In genomic region chr16:75482434-75483205, GRCh38 we compare ENCODE assay signal across 32 cellular contexts. TPM values are rescaled to one million over a fixed set of nuclear protein-coding genes. Genes with fewer than 3 reads are reported as not detected.
DNase-seq lines count a peak whose midpoint lies in the region; ATAC-seq and TF ChIP-seq lines count a peak whose summit lies in the region.
"Had no signal": no experiment of that assay in that cellular context is flagged by ENCODE, and none has a peak within 500 bp of the region (broad histone marks: within the 10 kb centered on the region; RNA-seq: fewer than 3 reads in every experiment).

No MANE protein-coding gene starts in this region.

- H4K20me1 ChIP-seq in PC-3 (ENCODE audit: low read length) = no peaks in the 10 kb centered on the region

- H3K36me3 ChIP-seq in PC-3 (ENCODE audit: low read depth, low read length) = no peaks in the 10 kb centered on the region
- H3K36me3 ChIP-seq: gastroesophageal sphincter, neural progenitor cell, suprapubic skin, uterus had no signal

- POLR2A ChIA-PET in PC-3 (lab: Charles Lee; ENCODE audit: unreplicated experiment) = interaction anchor here (0.6 kb wide), 1 partner anchor 165 kb away, joined by 3 read pairs; the partner anchor contains the start of gene TERF2IP

- peaks cover 39% of the 10 kb centered on the region for H3K4me1 ChIP-seq in PC-3 (ENCODE audit: insufficient read depth, low read length)
- H3K4me1 ChIP-seq: gastroesophageal sphincter, neural progenitor cell, uterus had no signal

- H3K9me3 ChIP-seq in PC-3 (ENCODE audit: low read length) = no peaks in the 10 kb centered on the region
- H3K9me3 ChIP-seq: gastroesophageal sphincter, suprapubic skin, uterus had no signal

- no peaks in the 10 kb centered on the region for H3K27me3 ChIP-seq in PC-3 (ENCODE audit: low read length)
- H3K27me3 ChIP-seq: gastroesophageal sphincter, hepatocyte, neural progenitor cell, suprapubic skin, uterus had no signal

- no peak overlapping the region for H3K4me3 Mint-ChIP-seq in Calu3 (ENCODE audit: low read depth, unreplicated experiment)
- H3K4me3 Mint-ChIP-seq in neural crest cell = no peak overlapping the region
- H3K4me3 Mint-ChIP-seq: activated CD4-positive, alpha-beta T cell treated with anti-CD3 and anti-CD28 coated beads, Interleukin-2, amount 10 ng/mL, durations not matched to agents 24 days and 14 days; activated naive CD8-positive, alpha-beta T cell treated with anti-CD3 and anti-CD28 coated beads, Interleukin-2, amount 50 U/mL, for 24 hours; activated T-cell treated with anti-CD3 and anti-CD28 coated beads, Interleukin-2, amount 50 U/mL, for 4 hours; CD4-positive, alpha-beta memory T cell; central memory CD8-positive, alpha-beta T cell; dendritic cell treated with granulocyte-macrophage colony-stimulating factor and Interleukin-4, amounts not matched to agents 40 ng/mL and 50 ng/mL, for 4 days; endodermal cell; H9; immature natural killer cell; memory B cell; neural progenitor cell; stimulated activated effector memory CD8-positive, alpha-beta T cell treated with anti-CD3 and anti-CD28 coated beads, Interleukin-12 subunit alpha, Interleukin-12 subunit beta, amount 100 ng/mL, for 72 hours had no signal

- peak overlapping the region; percentile 45 for H3K27ac ChIP-seq in PC-3 (ENCODE audit: low read length)
- H3K27ac ChIP-seq: gastroesophageal sphincter, hepatocyte, neural progenitor cell, suprapubic skin, uterus had no signal

- no peak overlapping the region for H3K4me3 ChIP-seq in PC-3 (ENCODE audit: low read length)
- H3K4me3 ChIP-seq: gastroesophageal sphincter, hepatocyte, neural progenitor cell, suprapubic skin, uterus had no signal

- H3K4me1 Mint-ChIP-seq in Calu3 (ENCODE audit: low read depth, unreplicated experiment) (peaks cover 51% of the 10 kb centered on the region), neural crest cell (no peaks in the 10 kb centered on the region)
- H3K4me1 Mint-ChIP-seq: activated CD4-positive, alpha-beta T cell treated with anti-CD3 and anti-CD28 coated beads, Interleukin-2, amount 10 ng/mL, durations not matched to agents 24 days and 14 days; activated naive CD8-positive, alpha-beta T cell treated with anti-CD3 and anti-CD28 coated beads, Interleukin-2, amount 50 U/mL, for 24 hours; CD4-positive, alpha-beta memory T cell; central memory CD8-positive, alpha-beta T cell; endodermal cell had no signal

- no peaks in the 10 kb centered on the region for H3K9me2 ChIP-seq in PC-3 (replicated peaks; ENCODE audit: low read length)

- no peaks in the 10 kb centered on the region for H3K79me2 ChIP-seq in PC-3 (ENCODE audit: low read length)
- H3K79me2 ChIP-seq: hepatocyte had no signal

- peaks cover 7% of the 10 kb centered on the region for H3K36me3 Mint-ChIP-seq in Calu3 (ENCODE audit: insufficient read depth, unreplicated experiment)
- H3K36me3 Mint-ChIP-seq in neural crest cell (ENCODE audit: low read depth) = peaks cover 2% of the 10 kb centered on the region
- H3K36me3 Mint-ChIP-seq: CD4-positive, alpha-beta memory T cell; immature natural killer cell; memory B cell; neural progenitor cell; stimulated activated effector memory CD8-positive, alpha-beta T cell treated with anti-CD3 and anti-CD28 coated beads, Interleukin-12 subunit alpha, Interleukin-12 subunit beta, amount 100 ng/mL, for 72 hours had no signal

- BruUV-seq in Calu3 (replicated peaks; lab: Mats Ljungman, UMichigan) = no TSS peak
- no TSS peak for BruUV-seq in PC-3 (replicated peaks; lab: Mats Ljungman, UMichigan)

- CTCF ChIA-PET in Calu3 (lab: Charles Lee) (interaction anchor here (0.8 to 2.2 kb wide), 6 partner anchors 12 to 140 kb away, joined by 3 to 14 read pairs (median 4); partner anchors contain the start of genes ADAT1 and CHST6), PC-3 (lab: Charles Lee) (no interaction called here)

- no peak overlapping the region for H3K9ac ChIP-seq in PC-3 (ENCODE audit: low read length)
- H3K9ac ChIP-seq: neural progenitor cell had no signal

- H3K4me2 ChIP-seq in PC-3 (ENCODE audit: low read length) = peak overlapping the region; percentile 41
- H3K4me2 ChIP-seq: hepatocyte, neural progenitor cell had no signal

- TF ChIP-seq CTCF in Calu3 (IDR thresholded peaks at IDR 0.05; ENCODE audit: unreplicated experiment) = no peak
- no peak for TF ChIP-seq CTCF in PC-3 (conservative IDR thresholded peaks at IDR 0.05; ENCODE audit: low read depth, low read length)
- TF ChIP-seq CTCF in neural crest cell (conservative IDR thresholded peaks at IDR 0.05) = no peak

- intact Hi-C loops in Calu3 (cut with micrococcal nuclease; ENCODE audit: unreplicated experiment) = no loop called here
- intact Hi-C loops in PC-3 (cut with micrococcal nuclease) = no loop called here

- H3K27me3 Mint-ChIP-seq in Calu3 (ENCODE audit: unreplicated experiment) (peaks cover 10% of the 10 kb centered on the region), neural crest cell (ENCODE audit: low read depth) (no peaks in the 10 kb centered on the region)

- H3K27ac Mint-ChIP-seq in Calu3 (ENCODE audit: unreplicated experiment) (peak overlapping the region; percentile 82), neural crest cell (ENCODE audit: unreplicated experiment) (peak overlapping the region; percentile 67)
- H3K27ac Mint-ChIP-seq: activated CD4-positive, alpha-beta T cell treated with anti-CD3 and anti-CD28 coated beads, Interleukin-2, amount 10 ng/mL, durations not matched to agents 24 days and 14 days; activated naive CD8-positive, alpha-beta T cell treated with anti-CD3 and anti-CD28 coated beads, Interleukin-2, amount 50 U/mL, for 24 hours; dendritic cell treated with granulocyte-macrophage colony-stimulating factor and Interleukin-4, amounts not matched to agents 40 ng/mL and 50 ng/mL, for 4 days; endodermal cell; immature natural killer cell; memory B cell; neural progenitor cell; stimulated activated effector memory CD8-positive, alpha-beta T cell treated with anti-CD3 and anti-CD28 coated beads, Interleukin-12 subunit alpha, Interleukin-12 subunit beta, amount 100 ng/mL, for 72 hours had no signal

- peak; percentile 24 for DNase-seq in NCI-H1436 (lab: John Stamatoyannopoulos, UW)
- no peak for DNase-seq in NCI-H1436 treated with DMSO at 0.1 percent for 48 hours (lab: John Stamatoyannopoulos, UW)
- DNase-seq in Calu3 = peak; percentile 26
- no peak for DNase-seq in PC-3
- no peak for DNase-seq in neural crest cell (ENCODE audit: low read depth, low spot score)
- DNase-seq in NOMO-1 treated with dmso at 0.1 percent for 144 hours (lab: John Stamatoyannopoulos, UW; ENCODE audit: unreplicated experiment) = no peak
- DNase-seq: activated CD4-positive, alpha-beta T cell treated with anti-CD3 and anti-CD28 coated beads, Interleukin-2, amount 10 ng/mL, durations not matched to agents 24 days and 14 days; activated naive CD8-positive, alpha-beta T cell treated with anti-CD3 and anti-CD28 coated beads, Interleukin-2, amount 50 U/mL, for 24 hours; activated T-cell treated with anti-CD3 and anti-CD28 coated beads, Interleukin-2, amount 50 U/mL, for 4 hours; CD4-positive, alpha-beta memory T cell; DMS153; endodermal cell; H9; immature natural killer cell; KBM-7; NCI-H146; NCI-H774; Right ventricle myocardium superior; stimulated activated CD4-positive, alpha-beta T cell treated with anti-CD3 and anti-CD28 coated beads, Interleukin-4, amount 100 ng/mL, for 24 hours; uterus had no signal

- no peaks in the 10 kb centered on the region for H3F3A ChIP-seq in PC-3 (ENCODE audit: low read length, unreplicated experiment)

- H2AFZ ChIP-seq in PC-3 (ENCODE audit: low read length) = no peak overlapping the region
- H2AFZ ChIP-seq: hepatocyte, neural progenitor cell had no signal

- no peak for ATAC-seq in PC-3
- no peak for ATAC-seq in HG03439 (IDR thresholded peaks at IDR 0.05; ENCODE audit: unreplicated experiment)
- no peak for ATAC-seq in GM18858 (IDR thresholded peaks at IDR 0.05; ENCODE audit: unreplicated experiment)
- ATAC-seq: activated naive CD8-positive, alpha-beta T cell treated with anti-CD3 and anti-CD28 coated beads, Interleukin-2, amount 50 U/mL, for 24 hours; activated T-cell treated with anti-CD3 and anti-CD28 coated beads, Interleukin-2, amount 50 U/mL, for 4 hours; gastroesophageal sphincter; sciatic nerve; stimulated activated effector memory CD8-positive, alpha-beta T cell treated with anti-CD3 and anti-CD28 coated beads, Interleukin-12 subunit alpha, Interleukin-12 subunit beta, amount 100 ng/mL, for 72 hours had no signal

- H3K9me3 Mint-ChIP-seq in Calu3 (ENCODE audit: low read depth, unreplicated experiment) = no peaks in the 10 kb centered on the region
- no peaks in the 10 kb centered on the region for H3K9me3 Mint-ChIP-seq in neural crest cell
- H3K9me3 Mint-ChIP-seq: activated CD4-positive, alpha-beta T cell treated with anti-CD3 and anti-CD28 coated beads, Interleukin-2, amount 10 ng/mL, durations not matched to agents 24 days and 14 days; activated naive CD8-positive, alpha-beta T cell treated with anti-CD3 and anti-CD28 coated beads, Interleukin-2, amount 50 U/mL, for 24 hours; activated T-cell treated with anti-CD3 and anti-CD28 coated beads, Interleukin-2, amount 50 U/mL, for 4 hours; central memory CD8-positive, alpha-beta T cell; dendritic cell treated with granulocyte-macrophage colony-stimulating factor and Interleukin-4, amounts not matched to agents 40 ng/mL and 50 ng/mL, for 4 days; endodermal cell; H9; immature natural killer cell; memory B cell; neural progenitor cell; stimulated activated effector memory CD8-positive, alpha-beta T cell treated with anti-CD3 and anti-CD28 coated beads, Interleukin-12 subunit alpha, Interleukin-12 subunit beta, amount 100 ng/mL, for 72 hours had no signal

RNA-seq across cellular contexts. Expression of gene CHST6, which starts 12.6 kb away (rescaled TPM):
- 3.3 and 4.3 TPM in 2 replicates for total RNA-seq in Calu3 (2022)
- 0.35 and 0.91 TPM in 2 replicates for total RNA-seq in PC-3 (2014; rRNA removed)
- total RNA-seq in neural crest cell = 22.4 and 23.1 TPM in 2 replicates
- total RNA-seq: activated CD4-positive, alpha-beta T cell treated with anti-CD3 and anti-CD28 coated beads, Interleukin-2, amount 10 ng/mL, durations not matched to agents 24 days and 14 days; activated T-cell treated with anti-CD3 and anti-CD28 coated beads, Interleukin-2, amount 50 U/mL, for 4 hours; G401 had no signal

RNA-seq across cellular contexts. Expression of gene TMEM170A, which starts 18.1 kb away (rescaled TPM):
- total RNA-seq in Calu3 (2022) (48.4 and 52.5 TPM in 2 replicates), PC-3 (2014; rRNA removed) (10.1 and 18.6 TPM in 2 replicates), neural crest cell (50.5 and 56.4 TPM in 2 replicates)

RNA-seq across cellular contexts. Expression of gene CFDP1, which starts 49.3 kb away (rescaled TPM):
- total RNA-seq in Calu3 (2022) (64.1 and 70.9 TPM in 2 replicates), PC-3 (2014; rRNA removed) (27.3 and 32.1 TPM in 2 replicates), neural crest cell (99.8 and 103 TPM in 2 replicates)

RNA-seq across cellular contexts. Expression of gene CHST5, which starts 53.3 kb away (rescaled TPM):
- total RNA-seq in Calu3 (2022) = 0.42 and 0.64 TPM in 2 replicates
- total RNA-seq in PC-3 (2014; rRNA removed) = 0.29 TPM in 1 of 2 replicates, not detected in the other
- total RNA-seq in neural crest cell = 1.3 and 1.5 TPM in 2 replicates
- total RNA-seq: activated CD4-positive, alpha-beta T cell treated with anti-CD3 and anti-CD28 coated beads, Interleukin-2, amount 10 ng/mL, durations not matched to agents 24 days and 14 days; CD4-positive, alpha-beta memory T cell; G401; gastroesophageal sphincter; H9; hepatocyte had no signal

Comparison
In these comparisons a context has a peak if more than half of its experiments do, and no peak if none do; other contexts are left out.
1. DNase-seq: peak in NCI-H1436 (single experiment) and Calu3 (single experiment); none in NCI-H1436 treated with DMSO at 0.1 percent for 48 hours (single experiment), PC-3 (single experiment), neural crest cell (single experiment) and NOMO-1 treated with dmso at 0.1 percent for 144 hours (single experiment).